In genomic region chr1:181251713-181252075, GRCh38 we compare ENCODE assay signal across 20 cellular contexts.
"Had no signal": no experiment of that assay in that cellular context is flagged by ENCODE, and none has a peak within 500 bp of the region (broad histone marks: within the 10 kb centered on the region; RNA-seq: fewer than 3 reads in every experiment).

No MANE protein-coding gene starts in this region.

- H3K4me3 ChIP-seq: ascending aorta, cardiac muscle cell, gastrocnemius medialis, heart left ventricle, right atrium auricular region, skin epidermis, transverse colon had no signal

- H3K4me3 Mint-ChIP-seq: activated CD8-positive, alpha-beta memory T cell treated with anti-CD3 and anti-CD28 coated beads, Interleukin-2, amount 10 ng/mL, durations not matched to agents 7 days and 5 days; activated naive CD4-positive, alpha-beta T cell treated with anti-CD3 and anti-CD28 coated beads, Interleukin-2, amount 10 ng/mL, durations not matched to agents 7 days and 5 days; memory B cell; natural killer cell treated with Interleukin-12 subunit alpha and Interleukin-12 subunit beta and Interleukin-15 and Interleukin-18, amount 100 ng/mL, for 72 hours had no signal

- H3K36me3 Mint-ChIP-seq: activated CD8-positive, alpha-beta memory T cell treated with anti-CD3 and anti-CD28 coated beads, Interleukin-2, amount 10 ng/mL, durations not matched to agents 7 days and 5 days had no signal

- H3K27ac Mint-ChIP-seq: activated CD8-positive, alpha-beta memory T cell treated with anti-CD3 and anti-CD28 coated beads, Interleukin-2, amount 10 ng/mL, durations not matched to agents 7 days and 5 days; activated naive CD4-positive, alpha-beta T cell treated with anti-CD3 and anti-CD28 coated beads, Interleukin-2, amount 10 ng/mL, durations not matched to agents 7 days and 5 days; memory B cell; natural killer cell treated with Interleukin-12 subunit alpha and Interleukin-12 subunit beta and Interleukin-15 and Interleukin-18, amount 100 ng/mL, for 72 hours; progenitor cell of endocrine pancreas had no signal

- H3K27ac ChIP-seq: ascending aorta, cardiac muscle cell, epithelial cell of prostate, gastrocnemius medialis, heart left ventricle, right atrium auricular region, transverse colon had no signal

- DNase-seq: activated CD4-positive, alpha-beta T cell treated with anti-CD3 and anti-CD28 coated beads, Interleukin-2, amount 50 U/mL, for 48 hours; activated CD8-positive, alpha-beta memory T cell treated with anti-CD3 and anti-CD28 coated beads, Interleukin-2, amount 10 ng/mL, durations not matched to agents 7 days and 5 days; activated naive CD4-positive, alpha-beta T cell treated with anti-CD3 and anti-CD28 coated beads, Interleukin-2, amount 10 ng/mL, durations not matched to agents 7 days and 5 days; activated T-cell treated with anti-CD3 and anti-CD28 coated beads, Interleukin-2, amount 50 U/mL, for 1 hour; gastrocnemius medialis; heart left ventricle; occipital lobe; stimulated activated CD4-positive, alpha-beta T cell treated with anti-CD3 and anti-CD28 coated beads, Interleukin-15, amount 100 ng/mL, for 24 hours; stimulated activated CD4-positive, alpha-beta T cell treated with anti-CD3 and anti-CD28 coated beads, Interleukin-4, amount 100 ng/mL, for 24 hours; stimulated activated naive CD4-positive, alpha-beta T cell treated with Interleukin-2 at 50 U/mL for 16 hours; transverse colon had no signal

- H3K36me3 ChIP-seq: ascending aorta, cardiac muscle cell, gastrocnemius medialis, heart left ventricle, right atrium auricular region, transverse colon had no signal

- ATAC-seq: activated CD8-positive, alpha-beta memory T cell treated with anti-CD3 and anti-CD28 coated beads, Interleukin-2, amount 10 ng/mL, durations not matched to agents 7 days and 5 days; gastrocnemius medialis; heart left ventricle; left lobe of liver; natural killer cell treated with Interleukin-12 subunit alpha and Interleukin-12 subunit beta and Interleukin-15 and Interleukin-18, amount 100 ng/mL, for 72 hours had no signal

- H3K27me3 ChIP-seq: ascending aorta, cardiac muscle cell, gastrocnemius medialis, heart left ventricle, right atrium auricular region, transverse colon had no signal

- H3K4me1 Mint-ChIP-seq: activated CD8-positive, alpha-beta memory T cell treated with anti-CD3 and anti-CD28 coated beads, Interleukin-2, amount 10 ng/mL, durations not matched to agents 7 days and 5 days; activated naive CD4-positive, alpha-beta T cell treated with anti-CD3 and anti-CD28 coated beads, Interleukin-2, amount 10 ng/mL, durations not matched to agents 7 days and 5 days; memory B cell had no signal

- H3K4me1 ChIP-seq: ascending aorta, right atrium auricular region, transverse colon had no signal

- H3K9me3 ChIP-seq: ascending aorta, gastrocnemius medialis, right atrium auricular region, transverse colon had no signal
